8 cellular contexts compared by ENCODE assay signal in the genomic region with DNA sequence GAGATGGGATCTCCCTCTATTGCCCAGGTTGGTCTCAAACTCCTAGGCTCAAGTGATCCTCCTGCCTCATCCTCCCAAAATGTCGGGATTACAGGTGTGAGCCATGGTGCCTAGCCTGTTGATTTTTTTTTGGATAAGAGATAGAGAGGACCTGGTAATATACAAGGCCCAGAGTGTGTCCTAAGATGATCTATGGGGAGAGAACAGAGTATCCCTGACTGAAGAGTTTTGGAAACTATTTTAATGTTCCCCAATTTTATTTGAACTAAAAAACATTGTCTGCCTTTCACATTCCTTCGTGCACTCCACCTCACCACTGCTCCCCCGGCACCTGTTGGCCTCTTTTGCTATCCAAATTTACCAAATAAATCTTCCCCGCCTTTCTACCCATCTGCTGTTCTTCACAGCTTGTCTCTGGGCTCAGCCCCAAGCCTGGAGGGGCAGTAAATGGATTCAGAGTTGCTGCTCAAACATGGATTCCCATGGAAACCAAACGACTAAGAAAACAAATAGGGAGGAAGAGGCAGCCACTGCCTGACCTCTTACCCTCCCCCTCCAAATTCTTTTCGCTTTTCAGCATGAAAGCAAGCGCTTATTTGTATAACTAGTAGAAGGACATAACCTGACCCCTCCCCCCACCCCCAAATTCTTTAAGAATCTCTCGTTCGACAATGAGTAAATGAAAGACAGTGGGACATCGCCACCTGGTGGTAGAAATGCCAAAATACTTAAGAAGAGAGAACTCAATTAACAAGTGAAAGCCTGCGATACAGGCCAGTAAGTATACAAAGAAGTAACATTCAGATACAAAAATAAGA. TPM values are rescaled to one million over a fixed set of nuclear protein-coding genes. Genes with fewer than 3 reads are reported as not detected.
DNase-seq lines count a peak whose midpoint lies in the region; ATAC-seq and TF ChIP-seq lines count a peak whose summit lies in the region.

No MANE protein-coding gene starts in this region.

- in situ Hi-C loops in KBM-7 (cut with MboI; ENCODE audit: low pct_unique_long_range_greater_than_20kb, low sequenced_read_pairs): no loop called here

- DNase-seq in DND-41 (peak; percentile 80), KBM-7 (peak; percentile 85), OCI-M2 (lab: John Stamatoyannopoulos, UW; ENCODE audit: unreplicated experiment) (peak; percentile 88), esophagus muscularis mucosa (ENCODE audit: extremely low spot score) (peak; percentile 95), myocyte (ENCODE audit: low read depth) (peak; percentile 92)
- DNase-seq in activated T-cell treated with anti-CD3 and anti-CD28 coated beads, Interleukin-2, amount 50 U/mL, for 4 hours: peak; percentile 74
- DNase-seq in stimulated activated CD8-positive, alpha-beta memory T cell treated with anti-CD3 and anti-CD28 coated beads, Interleukin-7, amount 100 ng/mL, for 1 hour (ENCODE audit: low read depth in 2 of 2): peak; percentile 27 to 62

- no peaks in the 10 kb centered on the region for H3K9me3 Mint-ChIP-seq in activated T-cell treated with anti-CD3 and anti-CD28 coated beads, Interleukin-2, amount 50 U/mL, for 4 hours

- TF ChIP-seq POLR2A in esophagus muscularis mucosa (IDR thresholded peaks at IDR 0.05; ENCODE audit: low read depth): no peak
- TF ChIP-seq POLR2A in GM18505 (IDR thresholded peaks at IDR 0.05; ENCODE audit: borderline replicate concordance, extremely low read depth, insufficient read depth, insufficient read length): no peak

- H3K27ac ChIP-seq in DND-41 (ENCODE audit: low read length) (peak overlapping the region; percentile 53; the same call in 1 of the 2 replicates), esophagus muscularis mucosa (replicated peaks in 1 of 4) (peak overlapping the region; percentile 70 to 77 (median 74))

- intact Hi-C loops in esophagus muscularis mucosa (cut with DNase I): loop anchor here (1.0 to 2.0 kb wide), 2 partner anchors 59 to 100 kb away; a partner anchor contains a TSS

- peak overlapping the region; percentile 35 for H3K9ac ChIP-seq in DND-41 (ENCODE audit: low read depth, low read length)

- H3K27me3 ChIP-seq in DND-41 (ENCODE audit: insufficient read depth, low read length, poor library complexity) (no peaks in the 10 kb centered on the region), esophagus muscularis mucosa (no peaks in the 10 kb centered on the region)

- peak; percentile 86 for TF ChIP-seq CTCF in DND-41 (IDR thresholded peaks at IDR 0.05; ENCODE audit: borderline replicate concordance, extremely low read depth, low read length, poor library complexity, severe bottlenecking)
- TF ChIP-seq CTCF in esophagus muscularis mucosa (IDR thresholded peaks at IDR 0.05): peak; percentile 65 to 79 (median 65)

- peak overlapping the region in 1 of 2 experiments; percentile 49; a peak in 2 of 4 replicates for H3K4me3 ChIP-seq in DND-41 (ENCODE audit: low read depth in 1 of 2, low read length in 2 of 2)
- H3K4me3 ChIP-seq in esophagus muscularis mucosa: peak overlapping the region; percentile 37 to 48 (median 41)

- H3K4me2 ChIP-seq in DND-41 (ENCODE audit: insufficient read depth, low read length): peak overlapping the region; percentile 67

- H2AFZ ChIP-seq in DND-41 (ENCODE audit: low read depth, low read length): peak overlapping the region; percentile 92

- H4K20me1 ChIP-seq in DND-41 (ENCODE audit: insufficient read depth, low read length): no peaks in the 10 kb centered on the region

- H3K4me1 Mint-ChIP-seq in activated T-cell treated with anti-CD3 and anti-CD28 coated beads, Interleukin-2, amount 50 U/mL, for 4 hours (ENCODE audit: low read depth): peaks cover 5% of the 10 kb centered on the region

- H3K36me3 ChIP-seq in DND-41 (ENCODE audit: insufficient read depth, low read length): no peaks in the 10 kb centered on the region
- no peaks in the 10 kb centered on the region for H3K36me3 ChIP-seq in esophagus muscularis mucosa

- no peaks in the 10 kb centered on the region for H3K36me3 Mint-ChIP-seq in activated T-cell treated with anti-CD3 and anti-CD28 coated beads, Interleukin-2, amount 50 U/mL, for 4 hours (ENCODE audit: insufficient read depth)

- H3K9me3 ChIP-seq in DND-41 (ENCODE audit: insufficient read depth, low read length, severe bottlenecking) (no peaks in the 10 kb centered on the region), esophagus muscularis mucosa (no peaks in the 10 kb centered on the region)

- H3K79me2 ChIP-seq in DND-41 (ENCODE audit: insufficient read depth, low read length): no peaks in the 10 kb centered on the region

- ATAC-seq in DND-41 (ENCODE audit: insufficient read depth, low read depth) (peak; percentile 90), GM18505 (IDR thresholded peaks at IDR 0.05; ENCODE audit: unreplicated experiment) (no peak)
- ATAC-seq in activated T-cell treated with anti-CD3 and anti-CD28 coated beads, Interleukin-2, amount 50 U/mL, for 4 hours: peak; percentile 74 to 80

- H3K27me3 Mint-ChIP-seq in activated T-cell treated with anti-CD3 and anti-CD28 coated beads, Interleukin-2, amount 50 U/mL, for 4 hours (ENCODE audit: low read depth): no peaks in the 10 kb centered on the region

- peak overlapping the region; percentile 17 for H3K4me3 Mint-ChIP-seq in activated T-cell treated with anti-CD3 and anti-CD28 coated beads, Interleukin-2, amount 50 U/mL, for 4 hours

- 7% methylated on average over 11 of the region's 11 CpGs for WGBS in esophagus muscularis mucosa

- TF ChIP-seq EP300 in esophagus muscularis mucosa (IDR thresholded peaks at IDR 0.05): no peak

- H3K4me1 ChIP-seq in DND-41 (ENCODE audit: insufficient read depth, low read length) (peaks cover 7% of the 10 kb centered on the region), esophagus muscularis mucosa (peaks cover 0 to 19% (median 15%) of the 10 kb centered on the region in 4 donors)

RNA-seq across cellular contexts. Expression of a gene that starts 22.6 kb away (rescaled TPM):
- total RNA-seq in activated T-cell treated with anti-CD3 and anti-CD28 coated beads, Interleukin-2, amount 50 U/mL, for 4 hours: not detected
- not detected for total RNA-seq in esophagus muscularis mucosa
- total RNA-seq in myocyte: not detected in 2 replicates
- polyA plus RNA-seq in myocyte (2012): not detected

RNA-seq across cellular contexts. Expression of a gene that starts 31.1 kb away (rescaled TPM):
- total RNA-seq in activated T-cell treated with anti-CD3 and anti-CD28 coated beads, Interleukin-2, amount 50 U/mL, for 4 hours: 1 to 10 TPM; 1.4 to 1.8 (median 1.4) TPM
- 10 to 100 TPM in 3 of 4 donors, 1 to 10 TPM in 1; 8.3 to 21.6 (median 15.2) TPM for total RNA-seq in esophagus muscularis mucosa
- 4.6 and 4.7 TPM in 2 replicates for total RNA-seq in myocyte
- polyA plus RNA-seq in myocyte (2012): 4.1 TPM

RNA-seq across cellular contexts. Expression of a gene that starts 46.2 kb away (rescaled TPM):
- 10 to 100 TPM; 45.0 to 47.7 (median 45.0) TPM for total RNA-seq in activated T-cell treated with anti-CD3 and anti-CD28 coated beads, Interleukin-2, amount 50 U/mL, for 4 hours
- 10 to 100 TPM; 40.6 to 64.4 (median 48.0) TPM for total RNA-seq in esophagus muscularis mucosa
- 63.2 and 73.4 TPM in 2 replicates for total RNA-seq in myocyte
- 43.0 TPM for polyA plus RNA-seq in myocyte (2012)

Comparison
In these comparisons a context has a peak if more than half of its experiments do, and no peak if none do; other contexts are left out.
1. DNase-seq: peak in every context shown above with its lines; median percentile 95 in esophagus muscularis mucosa; 92 in myocyte; 88 in OCI-M2; 85 in KBM-7; 80 in DND-41; 74 in activated T-cell treated with anti-CD3 and anti-CD28 coated beads, Interleukin-2, amount 50 U/mL, for 4 hours; 44 in stimulated activated CD8-positive, alpha-beta memory T cell treated with anti-CD3 and anti-CD28 coated beads, Interleukin-7, amount 100 ng/mL, for 1 hour.